23 cellular contexts compared by ENCODE assay signal in the genomic region with DNA sequence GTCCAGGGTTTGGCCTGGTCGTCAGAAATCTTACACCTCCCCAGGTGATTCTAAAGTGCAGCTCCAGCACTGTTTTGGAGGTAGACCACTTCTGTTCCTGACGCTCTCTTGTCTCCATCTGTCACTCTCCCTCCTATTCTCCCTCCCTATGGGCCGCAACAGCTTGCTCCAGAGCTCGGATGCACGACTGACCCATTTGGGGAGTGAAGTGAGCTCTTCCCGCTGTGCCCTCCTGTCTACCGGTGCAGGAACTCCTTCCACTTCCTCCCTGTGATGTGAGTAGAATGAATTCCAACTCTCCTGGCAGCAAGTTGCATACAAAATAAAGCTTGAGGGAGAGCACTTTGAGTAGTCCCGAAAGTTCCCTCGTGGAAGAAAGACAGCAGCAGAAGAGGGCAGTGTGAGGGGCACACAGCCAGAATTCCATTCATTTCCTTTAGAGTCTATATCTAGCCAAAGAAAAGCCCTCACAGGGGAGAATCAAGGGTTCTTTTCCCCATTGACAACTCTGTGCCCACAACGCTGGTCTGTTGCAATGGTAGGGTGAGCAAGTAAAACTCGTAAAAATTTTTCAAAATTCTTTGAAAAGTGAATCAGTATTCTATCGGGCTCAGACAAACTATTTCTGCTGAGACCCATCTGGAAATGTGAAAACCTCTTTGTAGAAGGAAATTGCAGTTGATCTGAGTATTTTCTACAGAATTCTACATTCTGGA. TPM values are rescaled to one million over a fixed set of nuclear protein-coding genes. Genes with fewer than 3 reads are reported as not detected.
DNase-seq lines count a peak whose midpoint lies in the region; ATAC-seq and TF ChIP-seq lines count a peak whose summit lies in the region.
"Had no signal": no experiment of that assay in that cellular context is flagged by ENCODE, and none has a peak within 500 bp of the region (broad histone marks: within the 10 kb centered on the region; RNA-seq: fewer than 3 reads in every experiment).

No MANE protein-coding gene starts in this region.

- BruUV-seq in IMR-90 (replicated peaks; lab: Mats Ljungman, UMichigan) = no TSS peak

- intact Hi-C loops in IMR-90 (cut with micrococcal nuclease) = no loop called here
- intact Hi-C loops in activated T-helper 2 cell treated with anti-CD3 and anti-CD28 coated beads, Interferon-gamma antibody, Interleukin-2, Interleukin-4, amounts not matched to agents 10 μg/mL and 5 μg/mL and 100 μg/mL, durations not matched to agents 14 hours and 24 hours and 36 hours (cut with micrococcal nuclease) = loop anchor here (10.0 kb wide), 1 partner anchor 209 kb away; no protein-coding TSS in a partner anchor

- H3K4me3 ChIP-seq in IMR-90 (ENCODE audit: insufficient read depth, low read depth, low read length) (no peak overlapping the region), mesendoderm (ENCODE audit: low read length) (no peak overlapping the region)
- H3K4me3 ChIP-seq: cardiac muscle cell, left lung, pancreas, sigmoid colon, SJSA1, upper lobe of right lung had no signal

- H4K8ac ChIP-seq in IMR-90 (ENCODE audit: low read depth in 2 of 2, low read length in 2 of 2) = no peak overlapping the region
- no peak overlapping the region for H4K8ac ChIP-seq in mesendoderm (ENCODE audit: low read depth, low read length)

- H3K27ac ChIP-seq in IMR-90 (ENCODE audit: insufficient read depth, low read length) (no peak overlapping the region), mesendoderm (ENCODE audit: low read depth, low read length) (no peak overlapping the region)
- H3K27ac ChIP-seq: cardiac muscle cell, left lung, pancreas, sigmoid colon, SJSA1, upper lobe of right lung, WERI-Rb-1 had no signal

- dilution Hi-C loops in IMR-90 (cut with HindIII; ENCODE audit: low sequenced_read_pairs, unreplicated experiment) = no loop called here

- no peaks in the 10 kb centered on the region for H3K36me3 ChIP-seq in IMR-90 (ENCODE audit: control insufficient read depth, insufficient read depth, low read length)
- no peaks in the 10 kb centered on the region for H3K36me3 ChIP-seq in mesendoderm (ENCODE audit: control insufficient read depth, insufficient read depth, low read length)
- H3K36me3 ChIP-seq: BE2C, cardiac muscle cell, left lung, pancreas, sigmoid colon, SJSA1, upper lobe of right lung, WERI-Rb-1 had no signal

- no peak overlapping the region for H2AFZ ChIP-seq in IMR-90 (replicated peaks; ENCODE audit: low read length, poor library complexity)

- no peak overlapping the region for H4K91ac ChIP-seq in IMR-90 (ENCODE audit: insufficient read depth, low read depth, low read length)

- H3K23ac ChIP-seq in IMR-90 (ENCODE audit: low read depth, low read length) (no peak overlapping the region), mesendoderm (ENCODE audit: low read length) (no peak overlapping the region)

- no peaks in the 10 kb centered on the region for H3K9me3 Mint-ChIP-seq in T-helper 2 cell treated with Interferon-gamma antibody and Interleukin-4, amounts not matched to agents 5 μg/mL and 100 μg/mL, for 36 hours
- no peaks in the 10 kb centered on the region for H3K9me3 Mint-ChIP-seq in activated T-helper 2 cell treated with anti-CD3 and anti-CD28 coated beads, Interferon-gamma antibody, Interleukin-2, Interleukin-4, amounts not matched to agents 10 μg/mL and 5 μg/mL and 100 μg/mL, durations not matched to agents 14 hours and 24 hours and 36 hours
- H3K9me3 Mint-ChIP-seq: mesothelial cell of epicardium; natural killer cell treated with Interleukin-12 subunit alpha and Interleukin-12 subunit beta and Interleukin-15 and Interleukin-18, amount 100 ng/mL, for 72 hours; T-helper 1 cell treated with Interleukin-12 subunit alpha and Interleukin-12 subunit beta and Interleukin-4 antibody, amounts not matched to agents 30 μg/mL and 1 μg/mL, for 36 hours had no signal

- peaks cover 33% of the 10 kb centered on the region for H3K4me1 Mint-ChIP-seq in T-helper 2 cell treated with Interferon-gamma antibody and Interleukin-4, amounts not matched to agents 5 μg/mL and 100 μg/mL, for 36 hours (ENCODE audit: low read depth)
- peaks cover 40% of the 10 kb centered on the region for H3K4me1 Mint-ChIP-seq in activated T-helper 2 cell treated with anti-CD3 and anti-CD28 coated beads, Interferon-gamma antibody, Interleukin-2, Interleukin-4, amounts not matched to agents 10 μg/mL and 5 μg/mL and 100 μg/mL, durations not matched to agents 14 hours and 24 hours and 36 hours (ENCODE audit: low read depth)

- no peak for DNase-seq in T-helper 2 cell treated with Interferon-gamma antibody and Interleukin-4, amounts not matched to agents 5 μg/mL and 100 μg/mL, for 36 hours (ENCODE audit: low spot score)
- DNase-seq in T-helper 2 cell (no peak), IMR-90 (no peak), mesendoderm (no peak), NCI-H2029 (lab: John Stamatoyannopoulos, UW) (no peak), D341Med (ENCODE audit: low spot score) (no peak), COR-L47 (lab: John Stamatoyannopoulos, UW) (no peak)
- DNase-seq in activated T-helper 2 cell treated with anti-CD3 and anti-CD28 coated beads, Interferon-gamma antibody, Interleukin-2, Interleukin-4, amounts not matched to agents 10 μg/mL and 5 μg/mL and 100 μg/mL, durations not matched to agents 14 hours and 24 hours and 36 hours (ENCODE audit: low spot score) = no peak
- DNase-seq: 8988T; activated CD4-positive, alpha-beta T cell treated with anti-CD3 and anti-CD28 coated beads, Interleukin-2, amount 50 U/mL, for 4 hours; BE2C; left lung; NCI-H187 treated with DMSO at 0.1 percent for 48 hours; NCI-H510A; pancreas; sigmoid colon; upper lobe of right lung; WERI-Rb-1 had no signal

- H4K20me1 ChIP-seq in IMR-90 (ENCODE audit: insufficient read depth, low read length) = peaks cover 8% of the 10 kb centered on the region; the same call in 1 of the 2 replicates

- H2AK5ac ChIP-seq in IMR-90 (ENCODE audit: low read depth, low read length) (no peak overlapping the region), mesendoderm (ENCODE audit: low read length) (no peak overlapping the region)

- H4K5ac ChIP-seq in IMR-90 (ENCODE audit: low read depth, low read length) (no peak overlapping the region), mesendoderm (ENCODE audit: low read length) (no peak overlapping the region)

- H2BK15ac ChIP-seq in IMR-90 (ENCODE audit: low read depth, low read length) (no peak overlapping the region), mesendoderm (replicated peaks; ENCODE audit: low read depth) (no peak overlapping the region)

- no peak overlapping the region for H3K4me3 Mint-ChIP-seq in T-helper 2 cell treated with Interferon-gamma antibody and Interleukin-4, amounts not matched to agents 5 μg/mL and 100 μg/mL, for 36 hours
- no peak overlapping the region for H3K4me3 Mint-ChIP-seq in activated T-helper 2 cell treated with anti-CD3 and anti-CD28 coated beads, Interferon-gamma antibody, Interleukin-2, Interleukin-4, amounts not matched to agents 10 μg/mL and 5 μg/mL and 100 μg/mL, durations not matched to agents 14 hours and 24 hours and 36 hours (ENCODE audit: low read depth)
- H3K4me3 Mint-ChIP-seq: mesothelial cell of epicardium; natural killer cell treated with Interleukin-12 subunit alpha and Interleukin-12 subunit beta and Interleukin-15 and Interleukin-18, amount 100 ng/mL, for 72 hours; T-helper 1 cell treated with Interleukin-12 subunit alpha and Interleukin-12 subunit beta and Interleukin-4 antibody, amounts not matched to agents 30 μg/mL and 1 μg/mL, for 36 hours had no signal

- H3K79me1 ChIP-seq in IMR-90 (ENCODE audit: low read depth in 1 of 2, low read length in 2 of 2) (no peaks in the 10 kb centered on the region), mesendoderm (ENCODE audit: low read length) (no peaks in the 10 kb centered on the region)

- peak overlapping the region; percentile 46 for H3K27ac Mint-ChIP-seq in T-helper 2 cell treated with Interferon-gamma antibody and Interleukin-4, amounts not matched to agents 5 μg/mL and 100 μg/mL, for 36 hours
- peak overlapping the region; percentile 58 for H3K27ac Mint-ChIP-seq in activated T-helper 2 cell treated with anti-CD3 and anti-CD28 coated beads, Interferon-gamma antibody, Interleukin-2, Interleukin-4, amounts not matched to agents 10 μg/mL and 5 μg/mL and 100 μg/mL, durations not matched to agents 14 hours and 24 hours and 36 hours
- H3K27ac Mint-ChIP-seq: mesothelial cell of epicardium; natural killer cell treated with Interleukin-12 subunit alpha and Interleukin-12 subunit beta and Interleukin-15 and Interleukin-18, amount 100 ng/mL, for 72 hours; T-helper 1 cell treated with Interleukin-12 subunit alpha and Interleukin-12 subunit beta and Interleukin-4 antibody, amounts not matched to agents 30 μg/mL and 1 μg/mL, for 36 hours had no signal

- TF ChIP-seq POLR2A in IMR-90 (IDR thresholded peaks at IDR 0.05; ENCODE audit: low read depth, low read length) = no peak

- H3K18ac ChIP-seq in IMR-90 (ENCODE audit: low read depth, low read length) = no peak overlapping the region
- no peak overlapping the region for H3K18ac ChIP-seq in mesendoderm (ENCODE audit: low read length)

- H2BK5ac ChIP-seq in IMR-90 (ENCODE audit: low read depth, low read length, poor library complexity, severe bottlenecking) (no peak overlapping the region), mesendoderm (ENCODE audit: low read length) (no peak overlapping the region)

- H3K27me3 Mint-ChIP-seq in T-helper 2 cell treated with Interferon-gamma antibody and Interleukin-4, amounts not matched to agents 5 μg/mL and 100 μg/mL, for 36 hours (ENCODE audit: low read depth) = no peaks in the 10 kb centered on the region
- no peaks in the 10 kb centered on the region for H3K27me3 Mint-ChIP-seq in activated T-helper 2 cell treated with anti-CD3 and anti-CD28 coated beads, Interferon-gamma antibody, Interleukin-2, Interleukin-4, amounts not matched to agents 10 μg/mL and 5 μg/mL and 100 μg/mL, durations not matched to agents 14 hours and 24 hours and 36 hours (ENCODE audit: low read depth)

- no peak overlapping the region for H3K14ac ChIP-seq in IMR-90 (replicated peaks; ENCODE audit: low read depth, low read length)

- WGBS in IMR-90 (ENCODE audit: extremely low coverage in 2 of 2, insufficient read length in 1 of 2), 2 experiments = 80% methylated on average over 1 of the region's 12 CpGs; no CpG with 5 or more reads in 1 of the 2 experiments
- no CpG with 5 or more reads among the region's 12 CpGs for WGBS in mesendoderm (ENCODE audit: extremely low coverage, insufficient coverage, low lambda C conversion rate)

- TF ChIP-seq RAD21 in IMR-90 (IDR thresholded peaks at IDR 0.05; ENCODE audit: low read length) = no peak

- H3K4me2 ChIP-seq in IMR-90 (ENCODE audit: low read depth, low read length) = no peak overlapping the region
- no peak overlapping the region for H3K4me2 ChIP-seq in mesendoderm (ENCODE audit: low read length)

- peak overlapping the region; percentile 76 for H2AK9ac ChIP-seq in IMR-90 (replicated peaks; ENCODE audit: low read depth, low read length, poor library complexity)

- H3K36me3 Mint-ChIP-seq in T-helper 2 cell treated with Interferon-gamma antibody and Interleukin-4, amounts not matched to agents 5 μg/mL and 100 μg/mL, for 36 hours (ENCODE audit: low read depth) = peaks cover 4% of the 10 kb centered on the region
- H3K36me3 Mint-ChIP-seq in activated T-helper 2 cell treated with anti-CD3 and anti-CD28 coated beads, Interferon-gamma antibody, Interleukin-2, Interleukin-4, amounts not matched to agents 10 μg/mL and 5 μg/mL and 100 μg/mL, durations not matched to agents 14 hours and 24 hours and 36 hours (ENCODE audit: low read depth) = peaks cover 4% of the 10 kb centered on the region
- H3K36me3 Mint-ChIP-seq: mesothelial cell of epicardium; natural killer cell treated with Interleukin-12 subunit alpha and Interleukin-12 subunit beta and Interleukin-15 and Interleukin-18, amount 100 ng/mL, for 72 hours had no signal

- H3K9ac ChIP-seq in IMR-90 (ENCODE audit: low read depth, low read length) (no peak overlapping the region), mesendoderm (ENCODE audit: low read length) (no peak overlapping the region)

- H3K27me3 ChIP-seq in IMR-90 (ENCODE audit: control insufficient read depth, insufficient read depth, low read length) (0 out of 2 replicates have a peak, but pooled peaks cover 2% of the 10 kb centered on the region), mesendoderm (ENCODE audit: insufficient read depth, low read length, poor library complexity) (no peaks in the 10 kb centered on the region)
- H3K27me3 ChIP-seq: BE2C, cardiac muscle cell, left lung, pancreas, sigmoid colon, upper lobe of right lung had no signal

- no peak overlapping the region for H3K4ac ChIP-seq in IMR-90 (ENCODE audit: low read depth, low read length)
- no peak overlapping the region for H3K4ac ChIP-seq in mesendoderm (ENCODE audit: low read depth, low read length)

- POLR2A ChIA-PET in IMR-90 (lab: Charles Lee; ENCODE audit: unreplicated experiment) = interaction anchor here (0.7 kb wide), 1 partner anchor 20 kb away, joined by 13 read pairs; no protein-coding TSS in a partner anchor

- H3K9me1 ChIP-seq in IMR-90 (ENCODE audit: insufficient read depth, low read length) = no peaks in the 10 kb centered on the region

- H3K9me3 ChIP-seq in IMR-90 (ENCODE audit: control insufficient read depth, insufficient read depth, low read length) = no peaks in the 10 kb centered on the region
- H3K9me3 ChIP-seq: BE2C, left lung, pancreas, sigmoid colon, SJSA1, upper lobe of right lung had no signal

- H3K56ac ChIP-seq in IMR-90 (ENCODE audit: extremely low read depth, insufficient read depth, low read length) (no peak overlapping the region), mesendoderm (ENCODE audit: low read length) (peak overlapping the region; percentile 42)

- no peak for ATAC-seq in IMR-90 (ENCODE audit: low read depth)
- ATAC-seq: left lung; natural killer cell treated with Interleukin-12 subunit alpha and Interleukin-12 subunit beta and Interleukin-15 and Interleukin-18, amount 100 ng/mL, for 72 hours; pancreas; upper lobe of right lung had no signal

- H2BK120ac ChIP-seq in IMR-90 (ENCODE audit: low read depth, low read length) = no peak overlapping the region
- no peak overlapping the region for H2BK120ac ChIP-seq in mesendoderm (ENCODE audit: low read depth, low read length)

- CTCF ChIA-PET in IMR-90 (lab: Yijun Ruan, JAX) = no interaction called here

- in situ Hi-C loops in IMR-90 (cut with MboI; ENCODE audit: low sequenced_read_pairs) = no loop called here

- H2BK20ac ChIP-seq in IMR-90 (ENCODE audit: low read depth, low read length) = no peak overlapping the region

- peaks cover 3% of the 10 kb centered on the region; the same call in 1 of the 2 replicates for H3K4me1 ChIP-seq in IMR-90 (ENCODE audit: control insufficient read depth, insufficient read depth, low read length)
- H3K4me1 ChIP-seq in mesendoderm (ENCODE audit: control insufficient read depth, low read depth, low read length) = peaks cover 3% of the 10 kb centered on the region
- H3K4me1 ChIP-seq: BE2C, upper lobe of right lung had no signal

- no peaks in the 10 kb centered on the region for H3K79me2 ChIP-seq in mesendoderm (ENCODE audit: control insufficient read depth, insufficient read depth, low read length)

- TF ChIP-seq CTCF in IMR-90 (conservative IDR thresholded peaks at IDR 0.05; ENCODE audit: low read depth, low read length) = no peak

RNA-seq across cellular contexts. Expression of a gene that starts 39.9 kb away (rescaled TPM):
- total RNA-seq in IMR-90 (2012; rRNA removed) = 2.7 and 3.1 TPM in 2 replicates
- 4.0 and 4.4 TPM in 2 replicates for polyA plus RNA-seq in IMR-90 (2012; rRNA removed)
- polyA plus RNA-seq in IMR-90 (2012; cell fraction: cytosol; rRNA removed) = 0.74 and 2.6 TPM in 2 replicates
- polyA plus RNA-seq in IMR-90 (2012; cell fraction: nucleus; rRNA removed; ENCODE audit: low replicate concordance) = 9.9 and 10.1 TPM in 2 replicates
- total RNA-seq in activated T-helper 2 cell treated with anti-CD3 and anti-CD28 coated beads, Interferon-gamma antibody, Interleukin-2, Interleukin-4, amounts not matched to agents 10 μg/mL and 5 μg/mL and 100 μg/mL, durations not matched to agents 14 hours and 24 hours and 36 hours = 140 and 146 TPM in 2 replicates
- 7.9 TPM for polyA plus RNA-seq in mesendoderm (2013, experiment 1 of 2)
- 8.5 TPM for polyA plus RNA-seq in mesendoderm (2013, experiment 2 of 2)

Comparison
In these comparisons a context has a peak if more than half of its experiments do, and no peak if none do; other contexts are left out.
1. RNA of a gene that starts 39.9 kb away (total RNA-seq): 140 to 146 TPM in activated T-helper 2 cell treated with anti-CD3 and anti-CD28 coated beads, Interferon-gamma antibody, Interleukin-2, Interleukin-4, amounts not matched to agents 10 μg/mL and 5 μg/mL and 100 μg/mL, durations not matched to agents 14 hours and 24 hours and 36 hours; 2.7 to 3.1 TPM in IMR-90; every median in the first group is over 10 times any median in the second.